Comparison of ENCODE assay signal across 8 cellular contexts in genomic region chr1:16207318-16208269, GRCh38. TPM values are rescaled to one million over a fixed set of nuclear protein-coding genes. Genes with fewer than 3 reads are reported as not detected.
DNase-seq lines count a peak whose midpoint lies in the region; ATAC-seq and TF ChIP-seq lines count a peak whose summit lies in the region.

No MANE protein-coding gene starts in this region.

- H3K27ac Mint-ChIP-seq in activated T-cell treated with anti-CD3 and anti-CD28 coated beads, Interleukin-2, amount 50 U/mL, for 24 hours = peak overlapping the region; percentile 96
- peak overlapping the region; percentile 89 to 91 for H3K27ac Mint-ChIP-seq in activated naive CD4-positive, alpha-beta T cell treated with anti-CD3 and anti-CD28 coated beads, Interleukin-2, amount 50 U/mL, for 72 hours

- H3K4me3 ChIP-seq in tibial artery = peak overlapping the region; percentile 53 to 68

- no peaks in the 10 kb centered on the region for H3K27me3 ChIP-seq in layer of hippocampus (ENCODE audit: control insufficient read depth, insufficient read depth, low read length)
- H3K27me3 ChIP-seq in tibial artery = no peaks in the 10 kb centered on the region

- H3K9me3 ChIP-seq in tibial artery = no peaks in the 10 kb centered on the region

- H3K4me3 Mint-ChIP-seq in activated T-cell treated with anti-CD3 and anti-CD28 coated beads, Interleukin-2, amount 50 U/mL, for 24 hours = peak overlapping the region; percentile 81

- H3K27ac ChIP-seq in layer of hippocampus (ENCODE audit: low read depth, low read length) (peak overlapping the region; percentile 59), tibial artery (peak overlapping the region; percentile 68 to 83)

- no peaks in the 10 kb centered on the region for H3K27me3 Mint-ChIP-seq in activated T-cell treated with anti-CD3 and anti-CD28 coated beads, Interleukin-2, amount 50 U/mL, for 24 hours

- no peak for TF ChIP-seq CTCF in tibial artery (IDR thresholded peaks at IDR 0.05)

- H3K36me3 ChIP-seq in tibial artery = peaks cover 0 to 3% (median 0%) of the 10 kb centered on the region in 3 donors

- intact Hi-C loops in tibial artery (cut with DNase I; ENCODE audit: low total_unique reads) = loop anchor here (10.0 kb wide), 1 partner anchor 157 kb away; the partner anchor contains the start of gene SZRD1

- no peak for ATAC-seq in activated naive CD4-positive, alpha-beta T cell treated with anti-CD3 and anti-CD28 coated beads, Interleukin-2, amount 50 U/mL, for 72 hours

- H3K9me3 Mint-ChIP-seq in activated T-cell treated with anti-CD3 and anti-CD28 coated beads, Interleukin-2, amount 50 U/mL, for 24 hours = no peaks in the 10 kb centered on the region
- no peaks in the 10 kb centered on the region for H3K9me3 Mint-ChIP-seq in activated naive CD4-positive, alpha-beta T cell treated with anti-CD3 and anti-CD28 coated beads, Interleukin-2, amount 50 U/mL, for 72 hours

- peaks cover 4% of the 10 kb centered on the region for H3K36me3 Mint-ChIP-seq in activated T-cell treated with anti-CD3 and anti-CD28 coated beads, Interleukin-2, amount 50 U/mL, for 24 hours (ENCODE audit: low read depth)
- H3K36me3 Mint-ChIP-seq in activated naive CD4-positive, alpha-beta T cell treated with anti-CD3 and anti-CD28 coated beads, Interleukin-2, amount 50 U/mL, for 72 hours = no peaks in the 10 kb centered on the region

- peaks cover 14% of the 10 kb centered on the region for H3K4me1 Mint-ChIP-seq in activated T-cell treated with anti-CD3 and anti-CD28 coated beads, Interleukin-2, amount 50 U/mL, for 24 hours (ENCODE audit: low read depth)

- H3K4me1 ChIP-seq in tibial artery = peaks cover 0 to 41% (median 11%) of the 10 kb centered on the region in 4 donors

- DNase-seq in activated T-cell treated with anti-CD3 and anti-CD28 coated beads, Interleukin-2, amount 50 U/mL, for 24 hours = no peak
- DNase-seq in activated T-cell treated with anti-CD3 and anti-CD28 coated beads, Interleukin-2, amount 50 U/mL, for 48 hours = no peak
- no peak for DNase-seq in activated naive CD4-positive, alpha-beta T cell treated with anti-CD3 and anti-CD28 coated beads, Interleukin-2, amount 50 U/mL, for 72 hours (ENCODE audit: low spot score in 2 of 2)
- DNase-seq in tibial artery = no peak
- DNase-seq in NCI-H2029 treated with DMSO at 0.1 percent for 48 hours (lab: John Stamatoyannopoulos, UW) = no peak
- DNase-seq in AG08396 (ENCODE audit: low spot score) = no peak
- DNase-seq in HK-2 (ENCODE audit: unreplicated experiment) = no peak

RNA-seq across cellular contexts. Expression of gene ARHGEF19, which starts 4.9 kb away (rescaled TPM):
- total RNA-seq in activated naive CD4-positive, alpha-beta T cell treated with anti-CD3 and anti-CD28 coated beads, Interleukin-2, amount 50 U/mL, for 72 hours = 10 to 100 TPM in 1 of 2 donors, 1 to 10 TPM in 1; 8.4 to 10.1 TPM

RNA-seq across cellular contexts. Expression of gene CPLANE2, which starts 29.4 kb away (rescaled TPM):
- 1 to 10 TPM; 3.0 to 4.2 TPM for total RNA-seq in activated naive CD4-positive, alpha-beta T cell treated with anti-CD3 and anti-CD28 coated beads, Interleukin-2, amount 50 U/mL, for 72 hours

RNA-seq across cellular contexts. Expression of gene EPHA2, which starts 51.7 kb away (rescaled TPM):
- under 1 TPM; 0.07 to 0.16 TPM for total RNA-seq in activated naive CD4-positive, alpha-beta T cell treated with anti-CD3 and anti-CD28 coated beads, Interleukin-2, amount 50 U/mL, for 72 hours
